ENCODE assay signal across 1 cellular context in the genomic region with DNA sequence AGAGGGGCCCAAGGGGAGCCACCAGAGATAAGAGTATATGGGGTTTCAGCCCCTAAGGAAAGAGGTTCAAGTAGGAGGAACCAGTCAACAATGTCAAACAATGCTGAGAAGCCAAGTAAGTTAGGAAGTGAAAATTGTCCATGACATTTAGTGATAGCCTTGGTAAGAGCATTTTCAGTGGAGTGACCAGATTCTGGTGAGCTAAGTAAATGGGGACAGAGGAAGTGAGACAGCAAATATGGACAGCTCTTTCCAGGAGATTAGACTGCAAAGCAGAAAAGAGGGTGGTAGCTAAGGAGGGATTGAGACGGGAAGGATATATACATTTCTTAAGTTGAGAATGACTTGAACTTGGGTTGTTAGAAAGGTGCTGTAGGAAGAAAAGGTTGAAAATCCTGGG.
A peak's percentile ranks its signal among the peaks of the same experiment; 100 is the strongest.
TF ChIP-seq lines count a peak whose summit lies in the region.

No MANE protein-coding gene starts in this region.

TF ChIP-seq in K562, 482 proteins besides CTCF, POLR2A, EP300 and RAD21 (continued from another document and continues in another):
- TF ChIP-seq, protein P1, sequence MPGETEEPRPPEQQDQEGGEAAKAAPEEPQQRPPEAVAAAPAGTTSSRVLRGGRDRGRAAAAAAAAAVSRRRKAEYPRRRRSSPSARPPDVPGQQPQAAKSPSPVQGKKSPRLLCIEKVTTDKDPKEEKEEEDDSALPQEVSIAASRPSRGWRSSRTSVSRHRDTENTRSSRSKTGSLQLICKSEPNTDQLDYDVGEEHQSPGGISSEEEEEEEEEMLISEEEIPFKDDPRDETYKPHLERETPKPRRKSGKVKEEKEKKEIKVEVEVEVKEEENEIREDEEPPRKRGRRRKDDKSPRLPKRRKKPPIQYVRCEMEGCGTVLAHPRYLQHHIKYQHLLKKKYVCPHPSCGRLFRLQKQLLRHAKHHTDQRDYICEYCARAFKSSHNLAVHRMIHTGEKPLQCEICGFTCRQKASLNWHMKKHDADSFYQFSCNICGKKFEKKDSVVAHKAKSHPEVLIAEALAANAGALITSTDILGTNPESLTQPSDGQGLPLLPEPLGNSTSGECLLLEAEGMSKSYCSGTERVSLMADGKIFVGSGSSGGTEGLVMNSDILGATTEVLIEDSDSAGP (CRISPR knock-in tag; IDR thresholded peaks at IDR 0.05): no peak
- no peak for TF ChIP-seq NRF1 (conservative IDR thresholded peaks at IDR 0.05 in 1 of 2, IDR thresholded peaks at IDR 0.05 in 1 of 2)
- TF ChIP-seq, protein P2, sequence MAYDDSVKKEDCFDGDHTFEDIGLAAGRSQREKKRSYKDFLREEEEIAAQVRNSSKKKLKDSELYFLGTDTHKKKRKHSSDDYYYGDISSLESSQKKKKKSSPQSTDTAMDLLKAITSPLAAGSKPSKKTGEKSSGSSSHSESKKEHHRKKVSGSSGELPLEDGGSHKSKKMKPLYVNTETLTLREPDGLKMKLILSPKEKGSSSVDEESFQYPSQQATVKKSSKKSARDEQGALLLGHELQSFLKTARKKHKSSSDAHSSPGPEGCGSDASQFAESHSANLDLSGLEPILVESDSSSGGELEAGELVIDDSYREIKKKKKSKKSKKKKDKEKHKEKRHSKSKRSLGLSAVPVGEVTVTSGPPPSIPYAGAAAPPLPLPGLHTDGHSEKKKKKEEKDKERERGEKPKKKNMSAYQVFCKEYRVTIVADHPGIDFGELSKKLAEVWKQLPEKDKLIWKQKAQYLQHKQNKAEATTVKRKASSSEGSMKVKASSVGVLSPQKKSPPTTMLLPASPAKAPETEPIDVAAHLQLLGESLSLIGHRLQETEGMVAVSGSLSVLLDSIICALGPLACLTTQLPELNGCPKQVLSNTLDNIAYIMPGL (CRISPR knock-in tag; IDR thresholded peaks at IDR 0.05): no peak
- TF ChIP-seq, protein P3, sequence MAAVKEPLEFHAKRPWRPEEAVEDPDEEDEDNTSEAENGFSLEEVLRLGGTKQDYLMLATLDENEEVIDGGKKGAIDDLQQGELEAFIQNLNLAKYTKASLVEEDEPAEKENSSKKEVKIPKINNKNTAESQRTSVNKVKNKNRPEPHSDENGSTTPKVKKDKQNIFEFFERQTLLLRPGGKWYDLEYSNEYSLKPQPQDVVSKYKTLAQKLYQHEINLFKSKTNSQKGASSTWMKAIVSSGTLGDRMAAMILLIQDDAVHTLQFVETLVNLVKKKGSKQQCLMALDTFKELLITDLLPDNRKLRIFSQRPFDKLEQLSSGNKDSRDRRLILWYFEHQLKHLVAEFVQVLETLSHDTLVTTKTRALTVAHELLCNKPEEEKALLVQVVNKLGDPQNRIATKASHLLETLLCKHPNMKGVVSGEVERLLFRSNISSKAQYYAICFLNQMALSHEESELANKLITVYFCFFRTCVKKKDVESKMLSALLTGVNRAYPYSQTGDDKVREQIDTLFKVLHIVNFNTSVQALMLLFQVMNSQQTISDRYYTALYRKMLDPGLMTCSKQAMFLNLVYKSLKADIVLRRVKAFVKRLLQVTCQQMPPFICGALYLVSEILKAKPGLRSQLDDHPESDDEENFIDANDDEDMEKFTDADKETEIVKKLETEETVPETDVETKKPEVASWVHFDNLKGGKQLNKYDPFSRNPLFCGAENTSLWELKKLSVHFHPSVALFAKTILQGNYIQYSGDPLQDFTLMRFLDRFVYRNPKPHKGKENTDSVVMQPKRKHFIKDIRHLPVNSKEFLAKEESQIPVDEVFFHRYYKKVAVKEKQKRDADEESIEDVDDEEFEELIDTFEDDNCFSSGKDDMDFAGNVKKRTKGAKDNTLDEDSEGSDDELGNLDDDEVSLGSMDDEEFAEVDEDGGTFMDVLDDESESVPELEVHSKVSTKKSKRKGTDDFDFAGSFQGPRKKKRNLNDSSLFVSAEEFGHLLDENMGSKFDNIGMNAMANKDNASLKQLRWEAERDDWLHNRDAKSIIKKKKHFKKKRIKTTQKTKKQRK (IDR thresholded peaks at IDR 0.05; ENCODE audit: borderline replicate concordance, low read depth, low read length): no peak
- TF ChIP-seq, protein P4, sequence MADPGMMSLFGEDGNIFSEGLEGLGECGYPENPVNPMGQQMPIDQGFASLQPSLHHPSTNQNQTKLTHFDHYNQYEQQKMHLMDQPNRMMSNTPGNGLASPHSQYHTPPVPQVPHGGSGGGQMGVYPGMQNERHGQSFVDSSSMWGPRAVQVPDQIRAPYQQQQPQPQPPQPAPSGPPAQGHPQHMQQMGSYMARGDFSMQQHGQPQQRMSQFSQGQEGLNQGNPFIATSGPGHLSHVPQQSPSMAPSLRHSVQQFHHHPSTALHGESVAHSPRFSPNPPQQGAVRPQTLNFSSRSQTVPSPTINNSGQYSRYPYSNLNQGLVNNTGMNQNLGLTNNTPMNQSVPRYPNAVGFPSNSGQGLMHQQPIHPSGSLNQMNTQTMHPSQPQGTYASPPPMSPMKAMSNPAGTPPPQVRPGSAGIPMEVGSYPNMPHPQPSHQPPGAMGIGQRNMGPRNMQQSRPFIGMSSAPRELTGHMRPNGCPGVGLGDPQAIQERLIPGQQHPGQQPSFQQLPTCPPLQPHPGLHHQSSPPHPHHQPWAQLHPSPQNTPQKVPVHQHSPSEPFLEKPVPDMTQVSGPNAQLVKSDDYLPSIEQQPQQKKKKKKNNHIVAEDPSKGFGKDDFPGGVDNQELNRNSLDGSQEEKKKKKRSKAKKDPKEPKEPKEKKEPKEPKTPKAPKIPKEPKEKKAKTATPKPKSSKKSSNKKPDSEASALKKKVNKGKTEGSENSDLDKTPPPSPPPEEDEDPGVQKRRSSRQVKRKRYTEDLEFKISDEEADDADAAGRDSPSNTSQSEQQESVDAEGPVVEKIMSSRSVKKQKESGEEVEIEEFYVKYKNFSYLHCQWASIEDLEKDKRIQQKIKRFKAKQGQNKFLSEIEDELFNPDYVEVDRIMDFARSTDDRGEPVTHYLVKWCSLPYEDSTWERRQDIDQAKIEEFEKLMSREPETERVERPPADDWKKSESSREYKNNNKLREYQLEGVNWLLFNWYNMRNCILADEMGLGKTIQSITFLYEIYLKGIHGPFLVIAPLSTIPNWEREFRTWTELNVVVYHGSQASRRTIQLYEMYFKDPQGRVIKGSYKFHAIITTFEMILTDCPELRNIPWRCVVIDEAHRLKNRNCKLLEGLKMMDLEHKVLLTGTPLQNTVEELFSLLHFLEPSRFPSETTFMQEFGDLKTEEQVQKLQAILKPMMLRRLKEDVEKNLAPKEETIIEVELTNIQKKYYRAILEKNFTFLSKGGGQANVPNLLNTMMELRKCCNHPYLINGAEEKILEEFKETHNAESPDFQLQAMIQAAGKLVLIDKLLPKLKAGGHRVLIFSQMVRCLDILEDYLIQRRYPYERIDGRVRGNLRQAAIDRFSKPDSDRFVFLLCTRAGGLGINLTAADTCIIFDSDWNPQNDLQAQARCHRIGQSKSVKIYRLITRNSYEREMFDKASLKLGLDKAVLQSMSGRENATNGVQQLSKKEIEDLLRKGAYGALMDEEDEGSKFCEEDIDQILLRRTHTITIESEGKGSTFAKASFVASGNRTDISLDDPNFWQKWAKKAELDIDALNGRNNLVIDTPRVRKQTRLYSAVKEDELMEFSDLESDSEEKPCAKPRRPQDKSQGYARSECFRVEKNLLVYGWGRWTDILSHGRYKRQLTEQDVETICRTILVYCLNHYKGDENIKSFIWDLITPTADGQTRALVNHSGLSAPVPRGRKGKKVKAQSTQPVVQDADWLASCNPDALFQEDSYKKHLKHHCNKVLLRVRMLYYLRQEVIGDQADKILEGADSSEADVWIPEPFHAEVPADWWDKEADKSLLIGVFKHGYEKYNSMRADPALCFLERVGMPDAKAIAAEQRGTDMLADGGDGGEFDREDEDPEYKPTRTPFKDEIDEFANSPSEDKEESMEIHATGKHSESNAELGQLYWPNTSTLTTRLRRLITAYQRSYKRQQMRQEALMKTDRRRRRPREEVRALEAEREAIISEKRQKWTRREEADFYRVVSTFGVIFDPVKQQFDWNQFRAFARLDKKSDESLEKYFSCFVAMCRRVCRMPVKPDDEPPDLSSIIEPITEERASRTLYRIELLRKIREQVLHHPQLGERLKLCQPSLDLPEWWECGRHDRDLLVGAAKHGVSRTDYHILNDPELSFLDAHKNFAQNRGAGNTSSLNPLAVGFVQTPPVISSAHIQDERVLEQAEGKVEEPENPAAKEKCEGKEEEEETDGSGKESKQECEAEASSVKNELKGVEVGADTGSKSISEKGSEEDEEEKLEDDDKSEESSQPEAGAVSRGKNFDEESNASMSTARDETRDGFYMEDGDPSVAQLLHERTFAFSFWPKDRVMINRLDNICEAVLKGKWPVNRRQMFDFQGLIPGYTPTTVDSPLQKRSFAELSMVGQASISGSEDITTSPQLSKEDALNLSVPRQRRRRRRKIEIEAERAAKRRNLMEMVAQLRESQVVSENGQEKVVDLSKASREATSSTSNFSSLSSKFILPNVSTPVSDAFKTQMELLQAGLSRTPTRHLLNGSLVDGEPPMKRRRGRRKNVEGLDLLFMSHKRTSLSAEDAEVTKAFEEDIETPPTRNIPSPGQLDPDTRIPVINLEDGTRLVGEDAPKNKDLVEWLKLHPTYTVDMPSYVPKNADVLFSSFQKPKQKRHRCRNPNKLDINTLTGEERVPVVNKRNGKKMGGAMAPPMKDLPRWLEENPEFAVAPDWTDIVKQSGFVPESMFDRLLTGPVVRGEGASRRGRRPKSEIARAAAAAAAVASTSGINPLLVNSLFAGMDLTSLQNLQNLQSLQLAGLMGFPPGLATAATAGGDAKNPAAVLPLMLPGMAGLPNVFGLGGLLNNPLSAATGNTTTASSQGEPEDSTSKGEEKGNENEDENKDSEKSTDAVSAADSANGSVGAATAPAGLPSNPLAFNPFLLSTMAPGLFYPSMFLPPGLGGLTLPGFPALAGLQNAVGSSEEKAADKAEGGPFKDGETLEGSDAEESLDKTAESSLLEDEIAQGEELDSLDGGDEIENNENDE (IDR thresholded peaks at IDR 0.05; ENCODE audit: low read depth, low read length): no peak
- no peak for TF ChIP-seq SIN3B (IDR thresholded peaks at IDR 0.05; ENCODE audit: low read depth)
- no peak for TF ChIP-seq POLR2AphosphoS2 (IDR thresholded peaks at IDR 0.05; ENCODE audit: low read length)
- TF ChIP-seq, protein P5, sequence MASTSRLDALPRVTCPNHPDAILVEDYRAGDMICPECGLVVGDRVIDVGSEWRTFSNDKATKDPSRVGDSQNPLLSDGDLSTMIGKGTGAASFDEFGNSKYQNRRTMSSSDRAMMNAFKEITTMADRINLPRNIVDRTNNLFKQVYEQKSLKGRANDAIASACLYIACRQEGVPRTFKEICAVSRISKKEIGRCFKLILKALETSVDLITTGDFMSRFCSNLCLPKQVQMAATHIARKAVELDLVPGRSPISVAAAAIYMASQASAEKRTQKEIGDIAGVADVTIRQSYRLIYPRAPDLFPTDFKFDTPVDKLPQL (IDR thresholded peaks at IDR 0.05; ENCODE audit: extremely low read depth, insufficient read length): no peak
- no peak for TF ChIP-seq HMGN3 (IDR thresholded peaks at IDR 0.05; ENCODE audit: borderline replicate concordance, extremely low read depth, insufficient read length, low read depth, low read length)
- no peak for TF ChIP-seq TAL1 (IDR thresholded peaks at IDR 0.05)
- no peak for TF ChIP-seq BRF1 (IDR thresholded peaks at IDR 0.05; ENCODE audit: borderline replicate concordance, extremely low read depth, insufficient read length)
- no peak for TF ChIP-seq BCOR (IDR thresholded peaks at IDR 0.05)
- TF ChIP-seq ZNF121 (CRISPR knock-in tag; conservative IDR thresholded peaks at IDR 0.05): no peak
- no peak for TF ChIP-seq SMC3 (conservative IDR thresholded peaks at IDR 0.05; ENCODE audit: insufficient read depth, low read depth, low read length)
- TF ChIP-seq MEIS2 (IDR thresholded peaks at IDR 0.05; ENCODE audit: partially characterized antibody): no peak
- no peak for TF ChIP-seq ZNF707 (CRISPR knock-in tag; conservative IDR thresholded peaks at IDR 0.05)
- TF ChIP-seq CBFA2T3 (IDR thresholded peaks at IDR 0.05): peak; percentile 63; the same call in 1 of the 2 replicates
- no peak for TF ChIP-seq HNRNPUL1 (IDR thresholded peaks at IDR 0.05; ENCODE audit: low read length)
- no peak for TF ChIP-seq TBP (optimal IDR thresholded peaks at IDR 0.05; ENCODE audit: low read depth, low read length)
- no peak for TF ChIP-seq HCFC1 (IDR thresholded peaks at IDR 0.05; ENCODE audit: low read depth, low read length)
- no peak for TF ChIP-seq PRPF4 (IDR thresholded peaks at IDR 0.05; ENCODE audit: insufficient read depth, low read depth, low read length, poor library complexity, severe bottlenecking)
- no peak for TF ChIP-seq SAFB2 (IDR thresholded peaks at IDR 0.05; ENCODE audit: borderline replicate concordance, low read depth, low read length, severe bottlenecking)
- no peak for TF ChIP-seq ZNF253 (CRISPR knock-in tag; conservative IDR thresholded peaks at IDR 0.05)
- no peak for TF ChIP-seq MCM7 (IDR thresholded peaks at IDR 0.05)
- no peak for TF ChIP-seq ZZZ3 (IDR thresholded peaks at IDR 0.05)
- TF ChIP-seq SMARCE1 (IDR thresholded peaks at IDR 0.05): 0 out of 2 replicates have a peak, but pooled peaks have one; percentile 33
- TF ChIP-seq, protein P6, sequence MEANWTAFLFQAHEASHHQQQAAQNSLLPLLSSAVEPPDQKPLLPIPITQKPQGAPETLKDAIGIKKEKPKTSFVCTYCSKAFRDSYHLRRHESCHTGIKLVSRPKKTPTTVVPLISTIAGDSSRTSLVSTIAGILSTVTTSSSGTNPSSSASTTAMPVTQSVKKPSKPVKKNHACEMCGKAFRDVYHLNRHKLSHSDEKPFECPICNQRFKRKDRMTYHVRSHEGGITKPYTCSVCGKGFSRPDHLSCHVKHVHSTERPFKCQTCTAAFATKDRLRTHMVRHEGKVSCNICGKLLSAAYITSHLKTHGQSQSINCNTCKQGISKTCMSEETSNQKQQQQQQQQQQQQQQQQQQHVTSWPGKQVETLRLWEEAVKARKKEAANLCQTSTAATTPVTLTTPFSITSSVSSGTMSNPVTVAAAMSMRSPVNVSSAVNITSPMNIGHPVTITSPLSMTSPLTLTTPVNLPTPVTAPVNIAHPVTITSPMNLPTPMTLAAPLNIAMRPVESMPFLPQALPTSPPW (CRISPR knock-in tag; IDR thresholded peaks at IDR 0.05): no peak
- TF ChIP-seq ZNF347 (CRISPR knock-in tag; IDR thresholded peaks at IDR 0.05; ENCODE audit: low read depth): no peak
- no peak for TF ChIP-seq HEY1 (CRISPR knock-in tag; IDR thresholded peaks at IDR 0.05; ENCODE audit: borderline replicate concordance)
- TF ChIP-seq ZNF436 (CRISPR knock-in tag; IDR thresholded peaks at IDR 0.05): no peak
- TF ChIP-seq CEBPB (tag; IDR thresholded peaks at IDR 0.05): no peak
- no peak for TF ChIP-seq ZBTB7A (IDR thresholded peaks at IDR 0.05; ENCODE audit: borderline replicate concordance, control insufficient read depth, low read depth, low read length)
- no peak for TF ChIP-seq CHCHD3 (CRISPR knock-in tag; IDR thresholded peaks at IDR 0.05)
- no peak for TF ChIP-seq TAF15 (IDR thresholded peaks at IDR 0.05; ENCODE audit: low read depth, low read length)
- no peak for TF ChIP-seq NCOA2 (IDR thresholded peaks at IDR 0.05; ENCODE audit: partially characterized antibody in 2 of 2)
- no peak for TF ChIP-seq FOS (IDR thresholded peaks at IDR 0.05; ENCODE audit: extremely low read depth, insufficient read length)
- no peak for TF ChIP-seq MED1 (CRISPR knock-in tag; IDR thresholded peaks at IDR 0.05; ENCODE audit: borderline replicate concordance)
- TF ChIP-seq ZNF212 (CRISPR knock-in tag; IDR thresholded peaks at IDR 0.05): no peak
- no peak for TF ChIP-seq SAFB (IDR thresholded peaks at IDR 0.05; ENCODE audit: borderline replicate concordance, low read depth, low read length)
- no peak for TF ChIP-seq NR3C1 (CRISPR knock-in tag; IDR thresholded peaks at IDR 0.05)
- peak; percentile 73 for TF ChIP-seq C11orf30 (IDR thresholded peaks at IDR 0.05; ENCODE audit: low read depth)
- no peak for TF ChIP-seq FOXA1 (IDR thresholded peaks at IDR 0.05; ENCODE audit: borderline replicate concordance)
- TF ChIP-seq RBM25 (IDR thresholded peaks at IDR 0.05; ENCODE audit: low read depth, low read length, severe bottlenecking): no peak
- TF ChIP-seq MTA3 (IDR thresholded peaks at IDR 0.05; ENCODE audit: borderline replicate concordance): no peak
- TF ChIP-seq ZNF165 (CRISPR knock-in tag; IDR thresholded peaks at IDR 0.05; ENCODE audit: borderline replicate concordance): no peak
- TF ChIP-seq SMARCC2 (IDR thresholded peaks at IDR 0.05; ENCODE audit: low read depth): no peak
- no peak for TF ChIP-seq NFATC3 (IDR thresholded peaks at IDR 0.05)
- TF ChIP-seq NBN (IDR thresholded peaks at IDR 0.05; ENCODE audit: low read depth): no peak
